Comparison of ENCODE assay signal across 36 cellular contexts in the genomic region with DNA sequence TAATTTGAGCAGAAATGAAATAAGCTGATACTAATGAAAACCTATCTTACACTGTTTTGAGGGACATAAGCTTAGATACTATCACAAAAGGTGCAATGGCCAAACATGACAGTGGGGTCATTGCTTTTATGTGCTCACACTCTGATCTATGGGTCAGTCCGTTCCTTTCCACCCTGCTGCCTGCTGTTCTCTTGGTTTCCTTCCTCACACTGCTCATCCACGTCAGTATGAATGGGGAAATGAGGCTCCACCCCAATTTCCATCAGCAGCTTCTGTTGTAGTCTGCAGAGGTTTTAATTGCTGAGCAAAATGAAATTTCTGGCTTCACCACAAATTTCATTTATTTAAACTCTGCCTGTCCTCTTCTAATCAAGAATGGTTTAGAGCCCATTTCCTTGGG.
"Had no signal": no experiment of that assay in that cellular context is flagged by ENCODE, and none has a peak within 500 bp of the region (broad histone marks: within the 10 kb centered on the region; RNA-seq: fewer than 3 reads in every experiment).

No MANE protein-coding gene starts in this region.

- DNase-seq: activated CD4-positive, alpha-beta memory T cell treated with anti-CD3 and anti-CD28 coated beads, Interleukin-2, amount 10 ng/mL, durations not matched to agents 7 days and 5 days; activated CD4-positive, alpha-beta T cell treated with anti-CD3 and anti-CD28 coated beads for 1 hour; activated CD4-positive, alpha-beta T cell treated with anti-CD3 and anti-CD28 coated beads for 48 hours; activated CD4-positive, CD25-positive, alpha-beta regulatory T cell; activated CD8-positive, alpha-beta memory T cell treated with anti-CD3 and anti-CD28 coated beads for 24 hours; activated CD8-positive, alpha-beta memory T cell treated with anti-CD3 and anti-CD28 coated beads, Interleukin-2, amount 10 ng/mL, durations not matched to agents 7 days and 5 days; activated CD8-positive, alpha-beta memory T cell treated with anti-CD3 and anti-CD28 coated beads, Interleukin-2, amount 50 U/mL, for 48 hours; activated effector memory CD4-positive, alpha-beta T cell treated with anti-CD3 and anti-CD28 coated beads, Interleukin-2, amount 50 U/mL, for 16 hours; activated naive CD4-positive, alpha-beta T cell; activated naive CD4-positive, alpha-beta T cell treated with anti-CD3 and anti-CD28 coated beads, Interleukin-2, amount 50 U/mL, for 16 hours; activated naive CD8-positive, alpha-beta T cell treated with anti-CD3 and anti-CD28 coated beads for 36 hours; activated T-cell treated with anti-CD3 and anti-CD28 coated beads, Interleukin-2, amount 50 U/mL, for 72 hours; amniotic stem cell; brain microvascular endothelial cell; MM.1S; MV-4-11; NCI-H1092; NCI-H146; NCI-H187; NCI-H2029 treated with DMSO at 0.1 percent for 48 hours; NCI-H2107; NCI-H2171; NCI-H510A; NCI-H526; NCI-H748 treated with DMSO at 0.1 percent for 48 hours; NK-92 treated with Interleukin-12 subunit alpha and Interleukin-12 subunit beta, amount 100 ng/mL, for 24 hours; PC-3; Peyer's patch; RPMI8226; SW 1271; T-helper 1 cell; T-helper 2 cell; T-helper 9 cell; WERI-Rb-1 had no signal

- H3K4me3 Mint-ChIP-seq: activated CD4-positive, alpha-beta memory T cell treated with anti-CD3 and anti-CD28 coated beads, Interleukin-2, amount 10 ng/mL, durations not matched to agents 7 days and 5 days; activated CD8-positive, alpha-beta memory T cell treated with anti-CD3 and anti-CD28 coated beads, Interleukin-2, amount 10 ng/mL, durations not matched to agents 7 days and 5 days; activated naive CD8-positive, alpha-beta T cell treated with anti-CD3 and anti-CD28 coated beads for 36 hours; activated T-cell treated with anti-CD3 and anti-CD28 coated beads, Interleukin-2, amount 50 U/mL, for 72 hours; activated T-helper 17 cell treated with anti-CD3 and anti-CD28 coated beads, Interleukin-2, amount 50 U/mL, for 72 hours had no signal

- H3K4me3 ChIP-seq: Peyer's patch had no signal

- H3K9ac ChIP-seq: KMS-11 had no signal

- H3K36me3 Mint-ChIP-seq: activated CD8-positive, alpha-beta memory T cell treated with anti-CD3 and anti-CD28 coated beads, Interleukin-2, amount 10 ng/mL, durations not matched to agents 7 days and 5 days had no signal

- H3K9me3 ChIP-seq: Peyer's patch had no signal

- H3K27ac ChIP-seq: brain microvascular endothelial cell, KMS-11, Peyer's patch, WERI-Rb-1 had no signal

- ATAC-seq: activated CD8-positive, alpha-beta memory T cell treated with anti-CD3 and anti-CD28 coated beads, Interleukin-2, amount 10 ng/mL, durations not matched to agents 7 days and 5 days; activated T-cell treated with anti-CD3 and anti-CD28 coated beads, Interleukin-2, amount 50 U/mL, for 72 hours; activated T-helper 17 cell treated with anti-CD3 and anti-CD28 coated beads, Interleukin-2, amount 50 U/mL, for 72 hours; PC-3 had no signal

- H3K9me3 Mint-ChIP-seq: activated CD4-positive, alpha-beta memory T cell treated with anti-CD3 and anti-CD28 coated beads, Interleukin-2, amount 10 ng/mL, durations not matched to agents 7 days and 5 days; activated naive CD8-positive, alpha-beta T cell treated with anti-CD3 and anti-CD28 coated beads for 36 hours; activated T-cell treated with anti-CD3 and anti-CD28 coated beads, Interleukin-2, amount 50 U/mL, for 72 hours; activated T-helper 17 cell treated with anti-CD3 and anti-CD28 coated beads, Interleukin-2, amount 50 U/mL, for 72 hours had no signal

- H3K27me3 Mint-ChIP-seq: activated CD4-positive, alpha-beta memory T cell treated with anti-CD3 and anti-CD28 coated beads, Interleukin-2, amount 10 ng/mL, durations not matched to agents 7 days and 5 days; activated CD8-positive, alpha-beta memory T cell treated with anti-CD3 and anti-CD28 coated beads, Interleukin-2, amount 10 ng/mL, durations not matched to agents 7 days and 5 days; activated naive CD8-positive, alpha-beta T cell treated with anti-CD3 and anti-CD28 coated beads for 36 hours; activated T-helper 17 cell treated with anti-CD3 and anti-CD28 coated beads, Interleukin-2, amount 50 U/mL, for 72 hours had no signal

- H3K27me3 ChIP-seq: brain microvascular endothelial cell, Peyer's patch had no signal

- H3K4me1 Mint-ChIP-seq: activated CD4-positive, alpha-beta memory T cell treated with anti-CD3 and anti-CD28 coated beads, Interleukin-2, amount 10 ng/mL, durations not matched to agents 7 days and 5 days; activated CD8-positive, alpha-beta memory T cell treated with anti-CD3 and anti-CD28 coated beads, Interleukin-2, amount 10 ng/mL, durations not matched to agents 7 days and 5 days; activated naive CD8-positive, alpha-beta T cell treated with anti-CD3 and anti-CD28 coated beads for 36 hours; activated T-helper 17 cell treated with anti-CD3 and anti-CD28 coated beads, Interleukin-2, amount 50 U/mL, for 72 hours had no signal

- H3K27ac Mint-ChIP-seq: activated CD4-positive, alpha-beta memory T cell treated with anti-CD3 and anti-CD28 coated beads, Interleukin-2, amount 10 ng/mL, durations not matched to agents 7 days and 5 days; activated CD8-positive, alpha-beta memory T cell treated with anti-CD3 and anti-CD28 coated beads, Interleukin-2, amount 10 ng/mL, durations not matched to agents 7 days and 5 days; activated naive CD8-positive, alpha-beta T cell treated with anti-CD3 and anti-CD28 coated beads for 36 hours; activated T-cell treated with anti-CD3 and anti-CD28 coated beads, Interleukin-2, amount 50 U/mL, for 72 hours; activated T-helper 17 cell treated with anti-CD3 and anti-CD28 coated beads, Interleukin-2, amount 50 U/mL, for 72 hours had no signal
